ENCODE assay signal across 12 cellular contexts in genomic region chr12:7716391-7716790, GRCh38. TPM values are rescaled to one million over a fixed set of nuclear protein-coding genes. Genes with fewer than 3 reads are reported as not detected.
DNase-seq lines count a peak whose midpoint lies in the region; TF ChIP-seq lines count a peak whose summit lies in the region.
"Had no signal": no experiment of that assay in that cellular context is flagged by ENCODE, and none has a peak within 500 bp of the region (broad histone marks: within the 10 kb centered on the region; RNA-seq: fewer than 3 reads in every experiment).

No MANE protein-coding gene starts in this region.

- H3K36me3 ChIP-seq in Loucy (ENCODE audit: insufficient read depth, low read length) = no peaks in the 10 kb centered on the region

- H3K27me3 Mint-ChIP-seq in progenitor cell of endocrine pancreas (peaks cover under 1% of the 10 kb centered on the region), mesothelial cell of epicardium (ENCODE audit: low read depth) (no peaks in the 10 kb centered on the region)

- no peak overlapping the region for H3K9ac ChIP-seq in Loucy (ENCODE audit: low read depth, low read length, poor library complexity, severe bottlenecking)

- no peaks in the 10 kb centered on the region for H3K36me3 Mint-ChIP-seq in progenitor cell of endocrine pancreas (ENCODE audit: insufficient read depth)
- H3K36me3 Mint-ChIP-seq in mesothelial cell of epicardium = no peaks in the 10 kb centered on the region

- H4K20me1 ChIP-seq in Loucy (ENCODE audit: insufficient read depth, low read length, poor library complexity, severe bottlenecking) = no peaks in the 10 kb centered on the region

- H2AFZ ChIP-seq in Loucy (ENCODE audit: low read length) = 0 out of 2 replicates have a peak overlapping the region, but pooled peaks have one; percentile 32

- no peaks in the 10 kb centered on the region for H3K27me3 ChIP-seq in Loucy (ENCODE audit: insufficient read depth, low read length, poor library complexity, severe bottlenecking)

- H3K4me1 ChIP-seq in Loucy (ENCODE audit: insufficient read depth, low read length, poor library complexity, severe bottlenecking) = peaks cover 4% of the 10 kb centered on the region

- no peaks in the 10 kb centered on the region for H3K9me2 ChIP-seq in Loucy (replicated peaks; ENCODE audit: low read depth, low read length)

- no peaks in the 10 kb centered on the region for H3K79me2 ChIP-seq in Loucy (ENCODE audit: insufficient read depth, low read length)

- H3K9me3 Mint-ChIP-seq in progenitor cell of endocrine pancreas (ENCODE audit: low read depth) (peaks cover 8% of the 10 kb centered on the region), mesothelial cell of epicardium (peaks cover 6% of the 10 kb centered on the region)

- H3K9me3 ChIP-seq in Loucy (ENCODE audit: insufficient read depth, low read depth, low read length) = no peaks in the 10 kb centered on the region

- H3K4me3 Mint-ChIP-seq in progenitor cell of endocrine pancreas (ENCODE audit: low read depth) = no peak overlapping the region
- H3K4me3 Mint-ChIP-seq in mesothelial cell of epicardium = no peak overlapping the region

- H3K4me2 ChIP-seq in Loucy (ENCODE audit: low read depth, low read length, poor library complexity, severe bottlenecking) = no peak overlapping the region

- H3K4me1 Mint-ChIP-seq in progenitor cell of endocrine pancreas (ENCODE audit: low read depth) = peaks cover under 1% of the 10 kb centered on the region
- peaks cover 7% of the 10 kb centered on the region for H3K4me1 Mint-ChIP-seq in mesothelial cell of epicardium

- no peak overlapping the region for H3K27ac Mint-ChIP-seq in progenitor cell of endocrine pancreas
- H3K27ac Mint-ChIP-seq in mesothelial cell of epicardium = no peak overlapping the region

- DNase-seq in DMS 273 (lab: John Stamatoyannopoulos, UW; ENCODE audit: unreplicated experiment) = peak; percentile 9
- DNase-seq in DMS 273 treated with DMSO at 0.1 percent for 48 hours (lab: John Stamatoyannopoulos, UW) = no peak
- peak; percentile 3 for DNase-seq in astrocyte of the hippocampus (ENCODE audit: low read depth, low spot score)
- no peak for DNase-seq in progenitor cell of endocrine pancreas (ENCODE audit: low spot score, unreplicated experiment)
- no peak for DNase-seq in mesothelial cell of epicardium (ENCODE audit: low spot score in 2 of 2, unreplicated experiment in 2 of 2)
- DNase-seq in NCI-H1436 (lab: John Stamatoyannopoulos, UW) = no peak
- DNase-seq in effector CD4-positive, alpha-beta T cell = no peak
- DNase-seq: NCI-H146 had no signal

- no peak overlapping the region for H3K4me3 ChIP-seq in Loucy (ENCODE audit: low read length, poor library complexity, severe bottlenecking)

- H3F3A ChIP-seq in Loucy (ENCODE audit: low read depth) = no peaks in the 10 kb centered on the region

- TF ChIP-seq CTCF in Loucy (conservative IDR thresholded peaks at IDR 0.05; ENCODE audit: low read length) = peak; percentile 52
- TF ChIP-seq CTCF in progenitor cell of endocrine pancreas (IDR thresholded peaks at IDR 0.05; ENCODE audit: unreplicated experiment) = peak; percentile 50
- TF ChIP-seq CTCF in mesothelial cell of epicardium (IDR thresholded peaks at IDR 0.05; ENCODE audit: unreplicated experiment) = no peak

RNA-seq across cellular contexts. Expression of gene DPPA3, which starts 5.2 kb away (rescaled TPM):
- total RNA-seq in progenitor cell of endocrine pancreas (not detected in 2 replicates), mesothelial cell of epicardium (0.71 to 0.81 TPM in 2 of 3 replicates, not detected in the other)
- total RNA-seq: A172, glomerular endothelial cell, osteocyte had no signal

RNA-seq across cellular contexts. Expression of gene GDF3, which starts 20.8 kb away (rescaled TPM):
- total RNA-seq in progenitor cell of endocrine pancreas (not detected in 2 replicates), mesothelial cell of epicardium (not detected in 3 replicates)
- total RNA-seq: A172, osteocyte had no signal

RNA-seq across cellular contexts. Expression of gene CLEC4C, which starts 30.8 kb away (rescaled TPM):
- total RNA-seq in progenitor cell of endocrine pancreas = not detected in 2 replicates
- total RNA-seq in mesothelial cell of epicardium = not detected in 3 replicates
- total RNA-seq: A172, glomerular endothelial cell, osteocyte had no signal

RNA-seq across cellular contexts. Expression of gene NANOGNB, which starts 48.6 kb away (rescaled TPM):
- total RNA-seq in progenitor cell of endocrine pancreas (not detected in 2 replicates), mesothelial cell of epicardium (not detected in 3 replicates)
- total RNA-seq: A172, glomerular endothelial cell, osteocyte had no signal

RNA-seq across cellular contexts. Expression of gene APOBEC1, which starts 50.7 kb away (rescaled TPM):
- total RNA-seq in progenitor cell of endocrine pancreas (not detected in 2 replicates), mesothelial cell of epicardium (not detected in 3 replicates)
- total RNA-seq: A172, glomerular endothelial cell, osteocyte had no signal

Comparison
In these comparisons a context has a peak if more than half of its experiments do, and no peak if none do; other contexts are left out.
1. DNase-seq: peak in DMS 273 (single experiment) and astrocyte of the hippocampus (single experiment); none in DMS 273 treated with DMSO at 0.1 percent for 48 hours (single experiment), progenitor cell of endocrine pancreas (single experiment), mesothelial cell of epicardium (0 of 2), NCI-H1436 (single experiment) and effector CD4-positive, alpha-beta T cell (single experiment).